In the genomic region with DNA sequence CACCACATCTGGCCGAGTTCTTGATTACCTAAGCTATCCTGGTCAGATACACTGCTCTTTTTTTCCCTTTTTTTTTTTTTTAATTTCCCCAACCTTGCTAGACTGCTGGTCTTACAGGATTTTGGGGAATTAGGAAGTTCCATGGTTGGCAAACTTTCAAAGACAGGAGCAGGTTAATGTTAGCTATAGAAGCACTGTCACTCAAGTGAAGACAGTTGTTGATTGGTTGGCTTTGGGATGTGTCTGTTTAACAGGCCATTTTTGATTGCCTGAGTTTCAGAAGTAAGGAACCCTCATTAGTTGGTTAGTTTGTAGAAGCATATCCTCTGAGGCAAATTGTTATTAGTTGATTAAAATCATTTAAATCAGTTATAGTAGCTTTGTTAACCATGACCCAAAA, we compare ENCODE assay signal across 29 cellular contexts. TPM values are rescaled to one million over a fixed set of nuclear protein-coding genes. Genes with fewer than 3 reads are reported as not detected.
DNase-seq lines count a peak whose midpoint lies in the region; ATAC-seq and TF ChIP-seq lines count a peak whose summit lies in the region.
"Had no signal": no experiment of that assay in that cellular context is flagged by ENCODE, and none has a peak within 500 bp of the region (broad histone marks: within the 10 kb centered on the region; RNA-seq: fewer than 3 reads in every experiment).

No MANE protein-coding gene starts in this region.

- H3K4me3 ChIP-seq in endodermal cell (ENCODE audit: low read length), result no peak overlapping the region
- no peak overlapping the region for H3K4me3 ChIP-seq in right cardiac atrium (ENCODE audit: low read length)
- no peak overlapping the region for H3K4me3 ChIP-seq in mesenchymal stem cell (ENCODE audit: insufficient read depth in 1 of 2, low read depth in 1 of 2, low read length in 2 of 2)
- H3K4me3 ChIP-seq: ovary, SK-N-MC, smooth muscle cell had no signal

- H2BK15ac ChIP-seq in mesenchymal stem cell (ENCODE audit: low read depth, poor library complexity, severe bottlenecking), result no peak overlapping the region

- no peak overlapping the region for H2AK5ac ChIP-seq in mesenchymal stem cell (ENCODE audit: low read length, severe bottlenecking)

- H3K9ac ChIP-seq in endodermal cell (ENCODE audit: extremely low read depth, low read length, poor library complexity, severe bottlenecking), result no peak overlapping the region
- H3K9ac ChIP-seq in mesenchymal stem cell (ENCODE audit: low read length), result no peak overlapping the region

- H3K36me3 ChIP-seq in endodermal cell (ENCODE audit: control insufficient read depth, insufficient read depth, low read length) (peaks cover 62% of the 10 kb centered on the region), mesenchymal stem cell (ENCODE audit: control insufficient read depth in 1 of 2, insufficient read depth in 2 of 2, low read depth in 1 of 2, low read length in 2 of 2) (peaks cover 15 to 48% of the 10 kb centered on the region in 2 experiments)
- H3K36me3 ChIP-seq: ovary had no signal

- H3K9me3 ChIP-seq in endodermal cell (ENCODE audit: control insufficient read depth, low read length) (no peaks in the 10 kb centered on the region), right cardiac atrium (ENCODE audit: control insufficient read depth, low read length) (no peaks in the 10 kb centered on the region), mesenchymal stem cell (ENCODE audit: control insufficient read depth, low read length) (no peaks in the 10 kb centered on the region)
- H3K9me3 ChIP-seq: ovary had no signal

- no peak overlapping the region for H3K18ac ChIP-seq in mesenchymal stem cell (ENCODE audit: low read depth in 1 of 2, low read length in 2 of 2)

- H3K14ac ChIP-seq in mesenchymal stem cell (ENCODE audit: low read length in 2 of 2), result no peak overlapping the region

- H2BK5ac ChIP-seq in mesenchymal stem cell (ENCODE audit: low read depth, low read length, poor library complexity, severe bottlenecking), result no peak overlapping the region

- H3K4ac ChIP-seq in mesenchymal stem cell (ENCODE audit: low read depth in 1 of 2, low read length in 2 of 2), result no peak overlapping the region

- no peak overlapping the region for H3K23ac ChIP-seq in mesenchymal stem cell (ENCODE audit: low read length in 2 of 2)

- intact Hi-C loops in activated CD4-positive, alpha-beta memory T cell treated with anti-CD3 and anti-CD28 coated beads for 36 hours (cut with micrococcal nuclease), result no loop called here
- intact Hi-C loops in right cardiac atrium (cut with DNase I), result no loop called here

- no peak overlapping the region for H2BK12ac ChIP-seq in mesenchymal stem cell (ENCODE audit: low read length in 2 of 2)

- no peak for ATAC-seq in right cardiac atrium

- WGBS in endodermal cell (ENCODE audit: insufficient coverage in 1 of 2, insufficient read length in 1 of 2), 2 experiments, result 83 to 94% methylated on average over 1 of the region's 1 CpG
- 81% methylated on average over 1 of the region's 1 CpG for WGBS in right cardiac atrium
- WGBS in mesenchymal stem cell, result no CpG with 5 or more reads among the region's 1 CpG

- H3K27ac ChIP-seq in endodermal cell (ENCODE audit: low read depth, low read length), result no peak overlapping the region
- no peak overlapping the region for H3K27ac ChIP-seq in right cardiac atrium (ENCODE audit: low read length)
- no peak overlapping the region for H3K27ac ChIP-seq in mesenchymal stem cell (ENCODE audit: low read length, poor library complexity, severe bottlenecking)
- H3K27ac ChIP-seq: epithelial cell of prostate, ovary, SK-N-MC, VCaP had no signal

- H3K9me3 Mint-ChIP-seq in activated naive CD4-positive, alpha-beta T cell treated with anti-CD3 and anti-CD28 coated beads, Interleukin-2, amount 50 U/mL, for 24 hours, result no peaks in the 10 kb centered on the region
- no peaks in the 10 kb centered on the region for H3K9me3 Mint-ChIP-seq in activated naive CD4-positive, alpha-beta T cell treated with anti-CD3 and anti-CD28 coated beads, Interleukin-2, amount 10 ng/mL, durations not matched to agents 7 days and 5 days
- no peaks in the 10 kb centered on the region for H3K9me3 Mint-ChIP-seq in activated CD4-positive, alpha-beta memory T cell treated with anti-CD3 and anti-CD28 coated beads for 36 hours
- H3K9me3 Mint-ChIP-seq in endodermal cell, result no peaks in the 10 kb centered on the region
- H3K9me3 Mint-ChIP-seq in progenitor cell of endocrine pancreas (ENCODE audit: low read depth), result no peaks in the 10 kb centered on the region
- H3K9me3 Mint-ChIP-seq: brain; nephron progenitor cell; T-helper 2 cell treated with Interferon-gamma antibody and Interleukin-4, amounts not matched to agents 5 μg/mL and 100 μg/mL, for 36 hours; type B pancreatic cell had no signal

- CTCF ChIA-PET in activated naive CD4-positive, alpha-beta T cell treated with anti-CD3 and anti-CD28 coated beads, Interleukin-2, amount 10 ng/mL, durations not matched to agents 7 days and 5 days (lab: Charles Lee), result no interaction called here
- CTCF ChIA-PET in activated CD4-positive, alpha-beta memory T cell treated with anti-CD3 and anti-CD28 coated beads for 36 hours (lab: Charles Lee), result interaction anchor here (0.6 to 1.5 kb wide), 3 partner anchors 288 to 424 kb away, joined by 4 to 6 read pairs (median 4); no protein-coding TSS in a partner anchor

- H4K91ac ChIP-seq in mesenchymal stem cell (ENCODE audit: low read length), result no peak overlapping the region

- peaks cover 11% of the 10 kb centered on the region for H3K79me1 ChIP-seq in mesenchymal stem cell (replicated peaks; ENCODE audit: low read length, poor library complexity, severe bottlenecking)

- H3K27me3 ChIP-seq in endodermal cell (ENCODE audit: control insufficient read depth, insufficient read depth, low read length, poor library complexity, severe bottlenecking), result no peaks in the 10 kb centered on the region
- no peaks in the 10 kb centered on the region for H3K27me3 ChIP-seq in right cardiac atrium (ENCODE audit: control insufficient read depth, insufficient read depth)
- no peaks in the 10 kb centered on the region for H3K27me3 ChIP-seq in mesenchymal stem cell (ENCODE audit: control insufficient read depth in 1 of 2, insufficient read depth in 1 of 2, low read length in 2 of 2)
- H3K27me3 ChIP-seq: ovary had no signal

- no peak overlapping the region for H3K4me2 ChIP-seq in mesenchymal stem cell (ENCODE audit: low read length, poor library complexity, severe bottlenecking)
- H3K4me2 ChIP-seq: smooth muscle cell had no signal

- no peak for DNase-seq in activated naive CD4-positive, alpha-beta T cell treated with anti-CD3 and anti-CD28 coated beads, Interleukin-2, amount 10 ng/mL, durations not matched to agents 7 days and 5 days
- no peak for DNase-seq in activated CD4-positive, alpha-beta memory T cell treated with anti-CD3 and anti-CD28 coated beads for 36 hours
- DNase-seq in endodermal cell (no peak), progenitor cell of endocrine pancreas (ENCODE audit: low spot score, unreplicated experiment) (no peak), right cardiac atrium (no peak), mesenchymal stem cell (no peak), NCI-H2227 (lab: John Stamatoyannopoulos, UW; ENCODE audit: unreplicated experiment) (no peak)
- DNase-seq: ACHN; activated CD4-positive, alpha-beta T cell treated with anti-CD3 and anti-CD28 coated beads for 4 hours; activated effector memory CD4-positive, alpha-beta T cell treated with Interleukin-2 at 50 U/mL for 16 hours; glutamatergic neuron; Kasumi-1; kidney; NCI-H1436 treated with DMSO at 0.1 percent for 48 hours; NCI-H446 treated with DMSO at 0.1 percent for 48 hours; NCI-H82; nephron progenitor cell; ovary; stimulated activated CD4-positive, alpha-beta T cell treated with anti-CD3 and anti-CD28 coated beads, Interleukin-1b, Interleukin-23, amount 100 ng/mL, for 48 hours; stimulated activated CD8-positive, alpha-beta memory T cell treated with anti-CD3 and anti-CD28 coated beads, Interleukin-4, amount 100 ng/mL, for 48 hours; substantia nigra had no signal

- no peaks in the 10 kb centered on the region for H3K27me3 Mint-ChIP-seq in activated naive CD4-positive, alpha-beta T cell treated with anti-CD3 and anti-CD28 coated beads, Interleukin-2, amount 50 U/mL, for 24 hours
- H3K27me3 Mint-ChIP-seq in activated naive CD4-positive, alpha-beta T cell treated with anti-CD3 and anti-CD28 coated beads, Interleukin-2, amount 10 ng/mL, durations not matched to agents 7 days and 5 days, result no peaks in the 10 kb centered on the region
- no peaks in the 10 kb centered on the region for H3K27me3 Mint-ChIP-seq in activated CD4-positive, alpha-beta memory T cell treated with anti-CD3 and anti-CD28 coated beads for 36 hours
- H3K27me3 Mint-ChIP-seq in endodermal cell (ENCODE audit: insufficient read depth) (no peaks in the 10 kb centered on the region), progenitor cell of endocrine pancreas (no peaks in the 10 kb centered on the region)
- H3K27me3 Mint-ChIP-seq: brain, type B pancreatic cell had no signal

- H3K4me1 ChIP-seq in endodermal cell (ENCODE audit: control insufficient read depth, insufficient read depth, low read length) (no peaks in the 10 kb centered on the region), right cardiac atrium (ENCODE audit: control insufficient read depth, insufficient read depth, low read length) (no peaks in the 10 kb centered on the region), mesenchymal stem cell (ENCODE audit: control insufficient read depth, insufficient read depth, low read depth, low read length) (no peaks in the 10 kb centered on the region)

- no peak overlapping the region for H3K4me3 Mint-ChIP-seq in activated naive CD4-positive, alpha-beta T cell treated with anti-CD3 and anti-CD28 coated beads, Interleukin-2, amount 50 U/mL, for 24 hours
- H3K4me3 Mint-ChIP-seq in activated naive CD4-positive, alpha-beta T cell treated with anti-CD3 and anti-CD28 coated beads, Interleukin-2, amount 10 ng/mL, durations not matched to agents 7 days and 5 days, result no peak overlapping the region
- no peak overlapping the region for H3K4me3 Mint-ChIP-seq in activated CD4-positive, alpha-beta memory T cell treated with anti-CD3 and anti-CD28 coated beads for 36 hours
- no peak overlapping the region for H3K4me3 Mint-ChIP-seq in endodermal cell
- no peak overlapping the region for H3K4me3 Mint-ChIP-seq in progenitor cell of endocrine pancreas (ENCODE audit: low read depth)
- H3K4me3 Mint-ChIP-seq: brain; nephron progenitor cell; T-helper 2 cell treated with Interferon-gamma antibody and Interleukin-4, amounts not matched to agents 5 μg/mL and 100 μg/mL, for 36 hours; type B pancreatic cell had no signal

- H4K8ac ChIP-seq in mesenchymal stem cell (ENCODE audit: low read length), result no peak overlapping the region

- TF ChIP-seq CTCF in endodermal cell (conservative IDR thresholded peaks at IDR 0.05), result no peak
- no peak for TF ChIP-seq CTCF in progenitor cell of endocrine pancreas (IDR thresholded peaks at IDR 0.05; ENCODE audit: unreplicated experiment)

- no peak overlapping the region for H2BK120ac ChIP-seq in mesenchymal stem cell (ENCODE audit: low read depth, low read length)

- peaks cover 7% of the 10 kb centered on the region for H3K36me3 Mint-ChIP-seq in activated naive CD4-positive, alpha-beta T cell treated with anti-CD3 and anti-CD28 coated beads, Interleukin-2, amount 50 U/mL, for 24 hours
- peaks cover 50% of the 10 kb centered on the region for H3K36me3 Mint-ChIP-seq in activated naive CD4-positive, alpha-beta T cell treated with anti-CD3 and anti-CD28 coated beads, Interleukin-2, amount 10 ng/mL, durations not matched to agents 7 days and 5 days
- H3K36me3 Mint-ChIP-seq in activated CD4-positive, alpha-beta memory T cell treated with anti-CD3 and anti-CD28 coated beads for 36 hours, result peaks cover 30% of the 10 kb centered on the region
- H3K36me3 Mint-ChIP-seq in endodermal cell (ENCODE audit: low read depth) (peaks cover 46% of the 10 kb centered on the region), progenitor cell of endocrine pancreas (ENCODE audit: insufficient read depth) (peaks cover 15% of the 10 kb centered on the region)

- H3K4me1 Mint-ChIP-seq in activated naive CD4-positive, alpha-beta T cell treated with anti-CD3 and anti-CD28 coated beads, Interleukin-2, amount 50 U/mL, for 24 hours, result peaks cover 66% of the 10 kb centered on the region
- H3K4me1 Mint-ChIP-seq in activated naive CD4-positive, alpha-beta T cell treated with anti-CD3 and anti-CD28 coated beads, Interleukin-2, amount 10 ng/mL, durations not matched to agents 7 days and 5 days, result peaks cover 43% of the 10 kb centered on the region
- H3K4me1 Mint-ChIP-seq in activated CD4-positive, alpha-beta memory T cell treated with anti-CD3 and anti-CD28 coated beads for 36 hours (ENCODE audit: low read depth), result peaks cover 48% of the 10 kb centered on the region
- no peaks in the 10 kb centered on the region for H3K4me1 Mint-ChIP-seq in endodermal cell
- peaks cover 1% of the 10 kb centered on the region for H3K4me1 Mint-ChIP-seq in progenitor cell of endocrine pancreas (ENCODE audit: low read depth)
- H3K4me1 Mint-ChIP-seq: brain, nephron progenitor cell had no signal

- H2AFZ ChIP-seq in mesenchymal stem cell (ENCODE audit: low read depth, low read length), result no peak overlapping the region

- POLR2A ChIA-PET in activated CD4-positive, alpha-beta memory T cell treated with anti-CD3 and anti-CD28 coated beads for 36 hours (lab: Charles Lee), result interaction anchor here (0.6 kb wide), 1 partner anchor 318 kb away, joined by 3 read pairs; no protein-coding TSS in a partner anchor

- peak overlapping the region; percentile 87 for H3K27ac Mint-ChIP-seq in activated naive CD4-positive, alpha-beta T cell treated with anti-CD3 and anti-CD28 coated beads, Interleukin-2, amount 50 U/mL, for 24 hours
- no peak overlapping the region for H3K27ac Mint-ChIP-seq in activated naive CD4-positive, alpha-beta T cell treated with anti-CD3 and anti-CD28 coated beads, Interleukin-2, amount 10 ng/mL, durations not matched to agents 7 days and 5 days
- H3K27ac Mint-ChIP-seq in activated CD4-positive, alpha-beta memory T cell treated with anti-CD3 and anti-CD28 coated beads for 36 hours, result peak overlapping the region; percentile 11
- peak overlapping the region; percentile 32 for H3K27ac Mint-ChIP-seq in endodermal cell
- no peak overlapping the region for H3K27ac Mint-ChIP-seq in progenitor cell of endocrine pancreas
- H3K27ac Mint-ChIP-seq: brain; nephron progenitor cell; T-helper 2 cell treated with Interferon-gamma antibody and Interleukin-4, amounts not matched to agents 5 μg/mL and 100 μg/mL, for 36 hours; type B pancreatic cell had no signal

RNA-seq across cellular contexts. Expression of gene RAP1B, which starts 36.8 kb away (rescaled TPM):
- total RNA-seq in activated CD4-positive, alpha-beta memory T cell treated with anti-CD3 and anti-CD28 coated beads for 36 hours, result 100 to 1,000 TPM; 211 to 213 TPM
- total RNA-seq in endodermal cell (100 to 1,000 TPM; 100 to 102 TPM), progenitor cell of endocrine pancreas (81.8 and 83.6 TPM in 2 replicates), right cardiac atrium (10 to 100 TPM; 65.7 to 87.5 (median 68.7) TPM)
- 132 TPM for polyA plus RNA-seq in endodermal cell (2013, experiment 1 of 2)
- polyA plus RNA-seq in endodermal cell (2013, experiment 2 of 2), result 132 TPM
- polyA plus RNA-seq in right cardiac atrium, result 47.6 TPM
- 219 TPM for polyA plus RNA-seq in mesenchymal stem cell (2013, experiment 1 of 2)
- 229 TPM for polyA plus RNA-seq in mesenchymal stem cell (2013, experiment 2 of 2)

RNA-seq across cellular contexts. Expression of gene NUP107, which starts 39.3 kb away (rescaled TPM):
- 100 to 1,000 TPM; 128 TPM for total RNA-seq in activated CD4-positive, alpha-beta memory T cell treated with anti-CD3 and anti-CD28 coated beads for 36 hours
- total RNA-seq in endodermal cell (100 to 1,000 TPM; 116 to 130 TPM), progenitor cell of endocrine pancreas (80.7 and 86.8 TPM in 2 replicates), right cardiac atrium (10 to 100 TPM; 21.8 to 30.3 (median 25.6) TPM)
- polyA plus RNA-seq in endodermal cell (2013, experiment 1 of 2), result 111 TPM
- polyA plus RNA-seq in endodermal cell (2013, experiment 2 of 2), result 108 TPM
- polyA plus RNA-seq in right cardiac atrium, result 14.4 TPM
- 19.4 TPM for polyA plus RNA-seq in mesenchymal stem cell (2013, experiment 1 of 2)
- polyA plus RNA-seq in mesenchymal stem cell (2013, experiment 2 of 2), result 20.8 TPM

Comparison
In these comparisons a context has a peak if more than half of its experiments do, and no peak if none do; other contexts are left out.
1. H3K27ac Mint-ChIP-seq: peak in activated naive CD4-positive, alpha-beta T cell treated with anti-CD3 and anti-CD28 coated beads, Interleukin-2, amount 50 U/mL, for 24 hours (single experiment), activated CD4-positive, alpha-beta memory T cell treated with anti-CD3 and anti-CD28 coated beads for 36 hours (single experiment) and endodermal cell (single experiment); none in activated naive CD4-positive, alpha-beta T cell treated with anti-CD3 and anti-CD28 coated beads, Interleukin-2, amount 10 ng/mL, durations not matched to agents 7 days and 5 days (single experiment) and progenitor cell of endocrine pancreas (single experiment).